20 cellular contexts compared by ENCODE assay signal in the genomic region with DNA sequence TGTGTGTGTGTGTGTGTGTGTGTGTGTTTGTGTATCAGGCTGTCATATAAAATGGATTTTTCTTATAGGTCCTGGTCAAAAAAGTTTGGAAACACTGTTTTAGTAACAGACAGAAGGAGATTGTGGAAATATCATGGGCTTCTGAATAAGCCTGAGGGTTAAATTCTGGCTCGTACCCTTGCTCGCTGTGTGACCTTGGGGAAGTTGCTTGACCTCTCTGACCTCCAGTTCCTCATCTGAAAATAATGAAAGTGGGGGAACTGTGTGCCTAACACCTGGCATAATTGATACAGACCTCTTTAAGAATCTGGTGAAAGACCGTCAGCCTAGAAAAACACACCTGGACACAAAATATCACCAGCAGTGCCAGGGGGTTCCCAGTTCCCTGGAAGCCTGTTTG. TPM values are rescaled to one million over a fixed set of nuclear protein-coding genes. Genes with fewer than 3 reads are reported as not detected.
"Had no signal": no experiment of that assay in that cellular context is flagged by ENCODE, and none has a peak within 500 bp of the region (broad histone marks: within the 10 kb centered on the region; RNA-seq: fewer than 3 reads in every experiment).

No MANE protein-coding gene starts in this region.

- ATAC-seq: heart right ventricle, left cardiac atrium, lower lobe of right lung, SK-N-SH treated with all-trans-retinoic acid at 6 μM for 48 hours had no signal

- H3K9me3 ChIP-seq: heart right ventricle, lower lobe of right lung, tibial nerve, vagina had no signal

- H3K27ac ChIP-seq: heart right ventricle, lower lobe of right lung, tibial nerve, vagina, WERI-Rb-1 had no signal

- H3K27me3 ChIP-seq: tibial nerve, vagina had no signal

- H3K4me1 ChIP-seq: vagina had no signal

- DNase-seq: activated CD4-positive, alpha-beta T cell treated with anti-CD3 and anti-CD28 coated beads for 48 hours; activated gamma-delta T cell; cerebellar nuclear complex; effector memory CD4-positive, alpha-beta T cell; foreskin melanocyte; heart right ventricle; left cardiac atrium; lower lobe of right lung; midbrain; nucleus accumbens; stimulated activated CD4-positive, alpha-beta T cell treated with anti-CD3 and anti-CD28 coated beads, Interleukin-2, amount 100 ng/mL, for 48 hours; stimulated activated naive CD4-positive, alpha-beta T cell treated with Interleukin-2 at 50 U/mL for 16 hours; substantia nigra had no signal

- H3K4me3 ChIP-seq: heart right ventricle, lower lobe of right lung, tibial nerve, vagina had no signal

- H3K27me3 Mint-ChIP-seq: activated naive CD8-positive, alpha-beta T cell had no signal

- H3K4me3 Mint-ChIP-seq: activated naive CD8-positive, alpha-beta T cell; brain had no signal

- H3K36me3 ChIP-seq: tibial nerve, vagina, WERI-Rb-1 had no signal

- H3K36me3 Mint-ChIP-seq: brain had no signal

RNA-seq across cellular contexts. Expression of a gene that starts 25.6 kb away (rescaled TPM):
- total RNA-seq: myocyte had no signal
